Comparison of ENCODE assay signal across 1 cellular context in genomic region chr20:20341371-20341770, GRCh38.
TF ChIP-seq lines count a peak whose summit lies in the region.

No MANE protein-coding gene starts in this region.

TF ChIP-seq in GM23338, 12 proteins besides CTCF, POLR2A, EP300 and RAD21 (continued from another document):
- no peak for TF ChIP-seq REST (IDR thresholded peaks at IDR 0.05; ENCODE audit: unreplicated experiment)
- TF ChIP-seq JUNB (IDR thresholded peaks at IDR 0.05; ENCODE audit: unreplicated experiment) = no peak
- TF ChIP-seq CREB1 (CRISPR knock-in tag; IDR thresholded peaks at IDR 0.05; ENCODE audit: low read depth) = no peak
- TF ChIP-seq, protein P1, sequence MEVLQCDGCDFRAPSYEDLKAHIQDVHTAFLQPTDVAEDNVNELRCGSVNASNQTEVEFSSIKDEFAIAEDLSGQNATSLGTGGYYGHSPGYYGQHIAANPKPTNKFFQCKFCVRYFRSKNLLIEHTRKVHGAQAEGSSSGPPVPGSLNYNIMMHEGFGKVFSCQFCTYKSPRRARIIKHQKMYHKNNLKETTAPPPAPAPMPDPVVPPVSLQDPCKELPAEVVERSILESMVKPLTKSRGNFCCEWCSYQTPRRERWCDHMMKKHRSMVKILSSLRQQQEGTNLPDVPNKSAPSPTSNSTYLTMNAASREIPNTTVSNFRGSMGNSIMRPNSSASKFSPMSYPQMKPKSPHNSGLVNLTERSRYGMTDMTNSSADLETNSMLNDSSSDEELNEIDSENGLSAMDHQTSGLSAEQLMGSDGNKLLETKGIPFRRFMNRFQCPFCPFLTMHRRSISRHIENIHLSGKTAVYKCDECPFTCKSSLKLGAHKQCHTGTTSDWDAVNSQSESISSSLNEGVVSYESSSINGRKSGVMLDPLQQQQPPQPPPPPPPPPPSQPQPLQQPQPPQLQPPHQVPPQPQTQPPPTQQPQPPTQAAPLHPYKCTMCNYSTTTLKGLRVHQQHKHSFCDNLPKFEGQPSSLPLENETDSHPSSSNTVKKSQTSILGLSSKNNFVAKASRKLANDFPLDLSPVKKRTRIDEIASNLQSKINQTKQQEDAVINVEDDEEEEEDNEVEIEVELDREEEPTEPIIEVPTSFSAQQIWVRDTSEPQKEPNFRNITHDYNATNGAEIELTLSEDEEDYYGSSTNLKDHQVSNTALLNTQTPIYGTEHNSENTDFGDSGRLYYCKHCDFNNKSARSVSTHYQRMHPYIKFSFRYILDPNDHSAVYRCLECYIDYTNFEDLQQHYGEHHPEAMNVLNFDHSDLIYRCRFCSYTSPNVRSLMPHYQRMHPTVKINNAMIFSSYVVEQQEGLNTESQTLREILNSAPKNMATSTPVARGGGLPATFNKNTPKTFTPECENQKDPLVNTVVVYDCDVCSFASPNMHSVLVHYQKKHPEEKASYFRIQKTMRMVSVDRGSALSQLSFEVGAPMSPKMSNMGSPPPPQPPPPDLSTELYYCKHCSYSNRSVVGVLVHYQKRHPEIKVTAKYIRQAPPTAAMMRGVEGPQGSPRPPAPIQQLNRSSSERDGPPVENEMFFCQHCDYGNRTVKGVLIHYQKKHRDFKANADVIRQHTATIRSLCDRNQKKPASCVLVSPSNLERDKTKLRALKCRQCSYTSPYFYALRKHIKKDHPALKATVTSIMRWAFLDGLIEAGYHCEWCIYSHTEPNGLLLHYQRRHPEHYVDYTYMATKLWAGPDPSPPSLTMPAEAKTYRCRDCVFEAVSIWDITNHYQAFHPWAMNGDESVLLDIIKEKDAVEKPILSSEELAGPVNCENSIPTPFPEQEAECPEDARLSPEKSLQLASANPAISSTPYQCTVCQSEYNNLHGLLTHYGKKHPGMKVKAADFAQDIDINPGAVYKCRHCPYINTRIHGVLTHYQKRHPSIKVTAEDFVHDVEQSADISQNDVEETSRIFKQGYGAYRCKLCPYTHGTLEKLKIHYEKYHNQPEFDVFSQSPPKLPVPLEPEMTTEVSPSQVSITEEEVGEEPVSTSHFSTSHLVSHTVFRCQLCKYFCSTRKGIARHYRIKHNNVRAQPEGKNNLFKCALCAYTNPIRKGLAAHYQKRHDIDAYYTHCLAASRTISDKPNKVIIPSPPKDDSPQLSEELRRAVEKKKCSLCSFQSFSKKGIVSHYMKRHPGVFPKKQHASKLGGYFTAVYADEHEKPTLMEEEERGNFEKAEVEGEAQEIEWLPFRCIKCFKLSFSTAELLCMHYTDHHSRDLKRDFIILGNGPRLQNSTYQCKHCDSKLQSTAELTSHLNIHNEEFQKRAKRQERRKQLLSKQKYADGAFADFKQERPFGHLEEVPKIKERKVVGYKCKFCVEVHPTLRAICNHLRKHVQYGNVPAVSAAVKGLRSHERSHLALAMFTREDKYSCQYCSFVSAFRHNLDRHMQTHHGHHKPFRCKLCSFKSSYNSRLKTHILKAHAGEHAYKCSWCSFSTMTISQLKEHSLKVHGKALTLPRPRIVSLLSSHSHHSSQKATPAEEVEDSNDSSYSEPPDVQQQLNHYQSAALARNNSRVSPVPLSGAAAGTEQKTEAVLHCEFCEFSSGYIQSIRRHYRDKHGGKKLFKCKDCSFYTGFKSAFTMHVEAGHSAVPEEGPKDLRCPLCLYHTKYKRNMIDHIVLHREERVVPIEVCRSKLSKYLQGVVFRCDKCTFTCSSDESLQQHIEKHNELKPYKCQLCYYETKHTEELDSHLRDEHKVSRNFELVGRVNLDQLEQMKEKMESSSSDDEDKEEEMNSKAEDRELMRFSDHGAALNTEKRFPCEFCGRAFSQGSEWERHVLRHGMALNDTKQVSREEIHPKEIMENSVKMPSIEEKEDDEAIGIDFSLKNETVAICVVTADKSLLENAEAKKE (CRISPR knock-in tag; IDR thresholded peaks at IDR 0.05) = no peak
- TF ChIP-seq STAT1 (IDR thresholded peaks at IDR 0.05; ENCODE audit: unreplicated experiment) = no peak
- no peak for TF ChIP-seq ZNF114 (CRISPR knock-in tag; IDR thresholded peaks at IDR 0.05)
- no peak for TF ChIP-seq NANOG (IDR thresholded peaks at IDR 0.05; ENCODE audit: borderline replicate concordance)
- TF ChIP-seq ZNF331 (CRISPR knock-in tag; IDR thresholded peaks at IDR 0.05; ENCODE audit: low read depth) = no peak
